18 cellular contexts compared by ENCODE assay signal in genomic region chr13:33678084-33678483, GRCh38.
DNase-seq lines count a peak whose midpoint lies in the region; ATAC-seq, FAIRE-seq and TF ChIP-seq lines count a peak whose summit lies in the region.
"Had no signal": no experiment of that assay in that cellular context is flagged by ENCODE, and none has a peak within 500 bp of the region (broad histone marks: within the 10 kb centered on the region; RNA-seq: fewer than 3 reads in every experiment).

No MANE protein-coding gene starts in this region.

- no peak overlapping the region for H3K4ac ChIP-seq in trophoblast cell (ENCODE audit: low read depth, low read length)

- no peak overlapping the region for H2BK12ac ChIP-seq in trophoblast cell (ENCODE audit: low read length)

- H3K79me2 ChIP-seq in PC-3 (ENCODE audit: low read length) (no peaks in the 10 kb centered on the region), trophoblast cell (ENCODE audit: control insufficient read depth, insufficient read depth, low read length, poor library complexity) (no peaks in the 10 kb centered on the region)

- peak overlapping the region; percentile 96; the same call in 1 of the 2 replicates for H3K27ac ChIP-seq in PC-3 (ENCODE audit: low read length)
- peak overlapping the region; percentile 71 for H3K27ac ChIP-seq in colonic mucosa
- H3K27ac ChIP-seq in trophoblast cell (ENCODE audit: low read depth, low read length): no peak overlapping the region
- H3K27ac ChIP-seq: thoracic aorta had no signal

- H3K14ac ChIP-seq in trophoblast cell (ENCODE audit: low read length): no peak overlapping the region

- POLR2A ChIA-PET in PC-3 (lab: Charles Lee; ENCODE audit: unreplicated experiment): no interaction called here

- intact Hi-C loops in PC-3 (cut with micrococcal nuclease) (loop anchor here (5.0 kb wide), 1 partner anchor 44 kb away; no protein-coding TSS in a partner anchor), colonic mucosa (cut with DNase I) (no loop called here)

- peak; percentile 16 for TF ChIP-seq CTCF in GM10266 (IDR thresholded peaks at IDR 0.05; ENCODE audit: control insufficient read depth, insufficient read depth, low read depth, missing control alignments)
- no peak for TF ChIP-seq CTCF in PC-3 (conservative IDR thresholded peaks at IDR 0.05; ENCODE audit: low read depth, low read length)
- TF ChIP-seq CTCF in colonic mucosa (IDR thresholded peaks at IDR 0.05): no peak

- H3F3A ChIP-seq in PC-3 (ENCODE audit: low read length, unreplicated experiment): no peaks in the 10 kb centered on the region

- no peak overlapping the region for H2AK5ac ChIP-seq in trophoblast cell (ENCODE audit: low read length)

- H3K4me2 ChIP-seq in PC-3 (ENCODE audit: low read length) (no peak overlapping the region), trophoblast cell (ENCODE audit: low read length) (no peak overlapping the region)
- H3K4me2 ChIP-seq: SK-N-SH had no signal

- no peak overlapping the region for H4K91ac ChIP-seq in trophoblast cell (ENCODE audit: low read depth, low read length)

- no peak overlapping the region for H2BK5ac ChIP-seq in trophoblast cell (ENCODE audit: low read depth, low read length, poor library complexity)

- no peaks in the 10 kb centered on the region for H3K9me2 ChIP-seq in PC-3 (replicated peaks; ENCODE audit: low read length)
- H3K9me2 ChIP-seq: SK-N-SH had no signal

- H3K4me3 ChIP-seq in PC-3 (ENCODE audit: low read length) (no peak overlapping the region), colonic mucosa (no peak overlapping the region), trophoblast cell (ENCODE audit: low read depth, low read length) (no peak overlapping the region)
- H3K4me3 ChIP-seq: HAP-1, thoracic aorta had no signal

- H4K20me1 ChIP-seq in PC-3 (ENCODE audit: low read length): no peaks in the 10 kb centered on the region

- no TSS peak for BruUV-seq in PC-3 (replicated peaks; lab: Mats Ljungman, UMichigan)

- H3K4me1 ChIP-seq in PC-3 (ENCODE audit: insufficient read depth, low read length) (peaks cover 30% of the 10 kb centered on the region), colonic mucosa (peaks cover 4% of the 10 kb centered on the region), trophoblast cell (ENCODE audit: control insufficient read depth in 1 of 2, insufficient read depth in 2 of 2, low read length in 2 of 2) (peaks cover 0 to 2% of the 10 kb centered on the region in 2 experiments)
- H3K4me1 ChIP-seq: HAP-1 had no signal

- no peaks in the 10 kb centered on the region for H3K79me1 ChIP-seq in trophoblast cell (ENCODE audit: low read length)

- H3K27me3 ChIP-seq in PC-3 (ENCODE audit: low read length) (no peaks in the 10 kb centered on the region), colonic mucosa (no peaks in the 10 kb centered on the region), trophoblast cell (ENCODE audit: insufficient read depth, low read length) (no peaks in the 10 kb centered on the region)

- H3K9ac ChIP-seq in PC-3 (ENCODE audit: low read length) (no peak overlapping the region), colonic mucosa (ENCODE audit: low read depth in 2 of 2, low read length in 2 of 2) (no peak overlapping the region), trophoblast cell (ENCODE audit: low read length) (no peak overlapping the region)
- H3K9ac ChIP-seq: SK-N-SH had no signal

- DNase-seq in 8988T (peak; percentile 31), GM10266 (ENCODE audit: extremely low spot score) (no peak), PC-3 (no peak), colonic mucosa (no peak), frontal cortex (ENCODE audit: low spot score in 2 of 2) (no peak), NCI-H2029 (lab: John Stamatoyannopoulos, UW) (no peak), trophoblast cell (no peak)
- no peak for DNase-seq in activated CD4-positive, alpha-beta T cell treated with anti-CD3 and anti-CD28 coated beads, Interleukin-2, amount 50 U/mL, for 1 hour
- DNase-seq: activated naive CD8-positive, alpha-beta T cell treated with anti-CD3 and anti-CD28 coated beads, Interleukin-2, amount 10 ng/mL, durations not matched to agents 7 days and 5 days; DMS153; mesenchymal stem cell; NCI-H1048; NCI-H446; SK-N-SH had no signal

- H3K36me3 ChIP-seq in PC-3 (ENCODE audit: low read depth, low read length) (no peaks in the 10 kb centered on the region), colonic mucosa (no peaks in the 10 kb centered on the region), trophoblast cell (ENCODE audit: control insufficient read depth in 1 of 2, insufficient read depth in 2 of 2, low read length in 2 of 2) (no peaks in the 10 kb centered on the region)
- H3K36me3 ChIP-seq: HAP-1, thoracic aorta had no signal

- CTCF ChIA-PET in PC-3 (lab: Charles Lee): no interaction called here

- no peak overlapping the region for H3K18ac ChIP-seq in trophoblast cell (ENCODE audit: low read length)

- no peak for ATAC-seq in PC-3

- H2BK120ac ChIP-seq in trophoblast cell (ENCODE audit: insufficient read depth, low read length, poor library complexity): no peak overlapping the region

- no peak overlapping the region for H4K12ac ChIP-seq in trophoblast cell (ENCODE audit: low read depth, low read length)

- H2AFZ ChIP-seq in PC-3 (ENCODE audit: low read length) (no peak overlapping the region), trophoblast cell (ENCODE audit: insufficient read depth, low read length, poor library complexity) (no peak overlapping the region)

- WGBS in trophoblast cell (ENCODE audit: extremely low coverage, insufficient coverage, insufficient read length): no CpG with 5 or more reads among the region's 9 CpGs

- no peak overlapping the region for H3K23ac ChIP-seq in trophoblast cell (ENCODE audit: low read length)

- no peaks in the 10 kb centered on the region for H3K9me3 ChIP-seq in PC-3 (ENCODE audit: low read length)
- no peaks in the 10 kb centered on the region for H3K9me3 ChIP-seq in colonic mucosa
- H3K9me3 ChIP-seq in trophoblast cell (ENCODE audit: insufficient read depth, low read depth, low read length): peaks cover 5% of the 10 kb centered on the region
- H3K9me3 ChIP-seq: HAP-1, SK-N-SH, thoracic aorta had no signal

- H4K8ac ChIP-seq in trophoblast cell (ENCODE audit: low read depth, low read length): no peak overlapping the region

- FAIRE-seq in frontal cortex (lab: Jason Lieb, UNC): no peak
- FAIRE-seq: G401.6, HTR-8/SVneo had no signal
